ENCODE assay signal across 35 cellular contexts in genomic region chr16:26961459-26961858, GRCh38.
"Had no signal": no experiment of that assay in that cellular context is flagged by ENCODE, and none has a peak within 500 bp of the region (broad histone marks: within the 10 kb centered on the region; RNA-seq: fewer than 3 reads in every experiment).

No MANE protein-coding gene starts in this region.

- H3K9me3 ChIP-seq: Peyer's patch had no signal

- H3K9me3 Mint-ChIP-seq: activated CD4-positive, alpha-beta memory T cell treated with anti-CD3 and anti-CD28 coated beads for 36 hours; activated naive CD4-positive, alpha-beta T cell treated with anti-CD3 and anti-CD28 coated beads, Interleukin-2, amount 10 ng/mL, durations not matched to agents 7 days and 5 days; central memory CD8-positive, alpha-beta T cell; WTC11 had no signal

- H3K4me1 ChIP-seq: Peyer's patch had no signal

- H3K36me3 ChIP-seq: brain microvascular endothelial cell, cardiac muscle cell, Peyer's patch had no signal

- H3K36me3 Mint-ChIP-seq: activated CD4-positive, alpha-beta memory T cell treated with anti-CD3 and anti-CD28 coated beads for 36 hours; activated CD8-positive, alpha-beta memory T cell treated with anti-CD3 and anti-CD28 coated beads, Interleukin-2, amount 10 ng/mL, durations not matched to agents 7 days and 5 days; activated naive CD4-positive, alpha-beta T cell treated with anti-CD3 and anti-CD28 coated beads, Interleukin-2, amount 10 ng/mL, durations not matched to agents 7 days and 5 days; activated naive CD8-positive, alpha-beta T cell; WTC11 had no signal

- H3K4me1 Mint-ChIP-seq: activated CD8-positive, alpha-beta memory T cell treated with anti-CD3 and anti-CD28 coated beads, Interleukin-2, amount 10 ng/mL, durations not matched to agents 7 days and 5 days; activated naive CD4-positive, alpha-beta T cell treated with anti-CD3 and anti-CD28 coated beads, Interleukin-2, amount 10 ng/mL, durations not matched to agents 7 days and 5 days had no signal

- H3K27ac ChIP-seq: brain microvascular endothelial cell, cardiac muscle cell, Peyer's patch had no signal

- H3K27ac Mint-ChIP-seq: activated CD4-positive, alpha-beta memory T cell treated with anti-CD3 and anti-CD28 coated beads for 36 hours; activated CD8-positive, alpha-beta memory T cell treated with anti-CD3 and anti-CD28 coated beads, Interleukin-2, amount 10 ng/mL, durations not matched to agents 7 days and 5 days; activated naive CD4-positive, alpha-beta T cell treated with anti-CD3 and anti-CD28 coated beads, Interleukin-2, amount 10 ng/mL, durations not matched to agents 7 days and 5 days; activated naive CD8-positive, alpha-beta T cell; WTC11 had no signal

- ATAC-seq: activated CD8-positive, alpha-beta memory T cell treated with anti-CD3 and anti-CD28 coated beads, Interleukin-2, amount 10 ng/mL, durations not matched to agents 7 days and 5 days; PC-3; SK-N-SH treated with all-trans-retinoic acid at 6 μM for 48 hours; WTC11 had no signal

- H3K4me3 ChIP-seq: cardiac muscle cell, Peyer's patch had no signal

- DNase-seq: activated CD4-positive, alpha-beta memory T cell treated with anti-CD3 and anti-CD28 coated beads for 36 hours; activated CD4-positive, alpha-beta T cell treated with anti-CD3 and anti-CD28 coated beads for 4 hours; activated CD4-positive, alpha-beta T cell treated with anti-CD3 and anti-CD28 coated beads, Interleukin-2, amount 50 U/mL, for 1 hour; activated CD4-positive, CD25-positive, alpha-beta regulatory T cell treated with anti-CD3 and anti-CD28 coated beads, Interleukin-2, amount 50 U/mL, for 72 hours; activated CD8-positive, alpha-beta memory T cell treated with anti-CD3 and anti-CD28 coated beads for 24 hours; activated CD8-positive, alpha-beta memory T cell treated with anti-CD3 and anti-CD28 coated beads, Interleukin-2, amount 10 ng/mL, durations not matched to agents 7 days and 5 days; activated CD8-positive, alpha-beta memory T cell treated with anti-CD3 and anti-CD28 coated beads, Interleukin-2, amount 50 U/mL, for 48 hours; activated effector memory CD4-positive, alpha-beta T cell treated with Interleukin-2 at 50 U/mL for 16 hours; activated naive CD4-positive, alpha-beta T cell treated with anti-CD3 and anti-CD28 coated beads, Interleukin-2, amount 10 ng/mL, durations not matched to agents 7 days and 5 days; activated T-cell treated with anti-CD3 and anti-CD28 coated beads, Interleukin-2, amount 50 U/mL, for 48 hours; amniotic stem cell; aorta; brain microvascular endothelial cell; Karpas-422; NCI-H1092 treated with DMSO at 0.1 percent for 48 hours; NCI-H1417; NCI-H146; NCI-H187; NCI-H2029 treated with DMSO at 0.1 percent for 48 hours; NCI-H2107; NCI-H2171; NCI-H510A; NCI-H526; NCI-H748 treated with DMSO at 0.1 percent for 48 hours; NK-92 treated with Interleukin-12 subunit alpha and Interleukin-12 subunit beta, amount 100 ng/mL, for 24 hours; PC-3; Peyer's patch; RPMI8226; SHP77 treated with DMSO at 0.1 percent for 48 hours; T1000 had no signal

- H3K4me3 Mint-ChIP-seq: activated CD4-positive, alpha-beta memory T cell treated with anti-CD3 and anti-CD28 coated beads for 36 hours; activated CD8-positive, alpha-beta memory T cell treated with anti-CD3 and anti-CD28 coated beads, Interleukin-2, amount 10 ng/mL, durations not matched to agents 7 days and 5 days; activated naive CD4-positive, alpha-beta T cell treated with anti-CD3 and anti-CD28 coated beads, Interleukin-2, amount 10 ng/mL, durations not matched to agents 7 days and 5 days; activated naive CD8-positive, alpha-beta T cell; central memory CD8-positive, alpha-beta T cell; WTC11 had no signal

- H3K27me3 ChIP-seq: brain microvascular endothelial cell, cardiac muscle cell, Peyer's patch had no signal
